In the genomic region with DNA sequence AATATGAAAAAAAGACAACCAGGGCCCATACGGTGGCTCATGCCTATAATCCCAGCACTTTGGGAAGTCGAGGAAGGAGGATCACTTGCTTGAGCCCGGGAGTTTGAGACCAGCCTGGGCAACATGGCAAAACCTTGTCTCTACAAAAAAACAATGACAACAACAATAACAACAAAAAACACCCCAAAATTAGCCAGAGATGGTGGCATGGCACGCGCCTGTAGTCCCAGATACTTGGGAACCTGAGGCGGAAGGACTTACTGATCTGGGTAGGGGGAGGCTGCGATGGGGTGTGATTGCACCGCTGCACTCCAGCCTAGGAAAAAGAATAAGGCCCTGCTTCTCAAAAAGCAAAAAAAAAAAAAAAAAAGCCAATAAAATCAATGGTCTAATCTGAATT, we compare ENCODE assay signal across 1 cellular context.
TF ChIP-seq lines count a peak whose summit lies in the region.

No MANE protein-coding gene starts in this region.

TF ChIP-seq in GM12878, 131 proteins besides CTCF, POLR2A, EP300 and RAD21:
- 0 out of 2 replicates have a peak, but pooled peaks have one; percentile 0 for TF ChIP-seq GATAD2B (conservative IDR thresholded peaks at IDR 0.05; ENCODE audit: low read depth)
- 0 out of 2 replicates have a peak, but pooled peaks have one; percentile 3 for TF ChIP-seq CREM (IDR thresholded peaks at IDR 0.05; ENCODE audit: low read depth)
- TF ChIP-seq HDGF (IDR thresholded peaks at IDR 0.05) = peak; percentile 77
- TF ChIP-seq, protein P1, sequence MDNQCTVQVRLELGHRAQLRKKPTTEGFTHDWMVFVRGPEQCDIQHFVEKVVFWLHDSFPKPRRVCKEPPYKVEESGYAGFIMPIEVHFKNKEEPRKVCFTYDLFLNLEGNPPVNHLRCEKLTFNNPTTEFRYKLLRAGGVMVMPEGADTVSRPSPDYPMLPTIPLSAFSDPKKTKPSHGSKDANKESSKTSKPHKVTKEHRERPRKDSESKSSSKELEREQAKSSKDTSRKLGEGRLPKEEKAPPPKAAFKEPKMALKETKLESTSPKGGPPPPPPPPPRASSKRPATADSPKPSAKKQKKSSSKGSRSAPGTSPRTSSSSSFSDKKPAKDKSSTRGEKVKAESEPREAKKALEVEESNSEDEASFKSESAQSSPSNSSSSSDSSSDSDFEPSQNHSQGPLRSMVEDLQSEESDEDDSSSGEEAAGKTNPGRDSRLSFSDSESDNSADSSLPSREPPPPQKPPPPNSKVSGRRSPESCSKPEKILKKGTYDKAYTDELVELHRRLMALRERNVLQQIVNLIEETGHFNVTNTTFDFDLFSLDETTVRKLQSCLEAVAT (IDR thresholded peaks at IDR 0.05) = peak; percentile 93; the same call in 1 of the 2 replicates
- 0 out of 2 replicates have a peak, but pooled peaks have one; percentile 27 for TF ChIP-seq SMARCA5 (IDR thresholded peaks at IDR 0.05)
- TF ChIP-seq NBN (IDR thresholded peaks at IDR 0.05) = 0 out of 2 replicates have a peak, but pooled peaks have one; percentile 30
